Comparison of ENCODE assay signal across 8 cellular contexts in genomic region chr1:157505481-157506272, GRCh38. TPM values are rescaled to one million over a fixed set of nuclear protein-coding genes. Genes with fewer than 3 reads are reported as not detected.
DNase-seq lines count a peak whose midpoint lies in the region; ATAC-seq and TF ChIP-seq lines count a peak whose summit lies in the region.

No MANE protein-coding gene starts in this region.

- peaks cover 3% of the 10 kb centered on the region; the same call in 1 of the 2 replicates for H3K9me3 ChIP-seq in NT2/D1 (ENCODE audit: insufficient read depth, low read length)

- no peaks in the 10 kb centered on the region for H3K4me1 ChIP-seq in NT2/D1 (ENCODE audit: insufficient read depth, insufficient read length)

- H3K27me3 ChIP-seq in NT2/D1 (ENCODE audit: insufficient read depth, insufficient read length) (no peaks in the 10 kb centered on the region), kidney epithelial cell (ENCODE audit: control insufficient read depth, insufficient read depth, low read length) (peaks cover 3% of the 10 kb centered on the region)

- DNase-seq in NCI-H1092 treated with DMSO at 0.1 percent for 48 hours (lab: John Stamatoyannopoulos, UW), result peak; percentile 15
- no peak for DNase-seq in NCI-H1092 (lab: John Stamatoyannopoulos, UW)
- DNase-seq in NT2/D1 (ENCODE audit: low read depth, low spot score), result peak; percentile 79
- DNase-seq in T47D (ENCODE audit: low read depth in 1 of 2, low spot score in 1 of 2), result peak; percentile 27 to 77
- DNase-seq in kidney epithelial cell (ENCODE audit: low read depth), result no peak
- peak; percentile 38 for DNase-seq in stimulated activated CD8-positive, alpha-beta memory T cell treated with anti-CD3 and anti-CD28 coated beads, Interleukin-4, amount 100 ng/mL, for 48 hours

- H3K4me3 ChIP-seq in NT2/D1 (ENCODE audit: insufficient read length, low read depth) (no peak overlapping the region), kidney epithelial cell (ENCODE audit: low read depth, low read length) (no peak overlapping the region)

- peak; percentile 79 for TF ChIP-seq CTCF in kidney epithelial cell (IDR thresholded peaks at IDR 0.05; ENCODE audit: insufficient read depth, low read length, poor library complexity, severe bottlenecking)

- ATAC-seq in GM19438 (IDR thresholded peaks at IDR 0.05; ENCODE audit: low read depth, unreplicated experiment) (peak; percentile 85), HG03439 (IDR thresholded peaks at IDR 0.05; ENCODE audit: unreplicated experiment) (peak; percentile 89)

- no peaks in the 10 kb centered on the region for H3K36me3 ChIP-seq in NT2/D1 (ENCODE audit: insufficient read depth, insufficient read length, low read length)
- no peaks in the 10 kb centered on the region for H3K36me3 ChIP-seq in kidney epithelial cell (ENCODE audit: control insufficient read depth, insufficient read depth, low read length)

- in situ Hi-C loops in T47D (cut with HindIII; ENCODE audit: low pct_unique_long_range_greater_than_20kb, low sequenced_read_pairs), result no loop called here

- peak overlapping the region; percentile 10 for H3K9ac ChIP-seq in NT2/D1 (ENCODE audit: insufficient read length, low read depth)

RNA-seq across cellular contexts. Expression of gene FCRL5, which starts 46.6 kb away (rescaled TPM):
- not detected in 2 replicates for total RNA-seq in kidney epithelial cell

Comparison
In these comparisons a context has a peak if more than half of its experiments do, and no peak if none do; other contexts are left out.
1. DNase-seq: peak in NCI-H1092 treated with DMSO at 0.1 percent for 48 hours (single experiment), NT2/D1 (single experiment), T47D (2 of 2) and stimulated activated CD8-positive, alpha-beta memory T cell treated with anti-CD3 and anti-CD28 coated beads, Interleukin-4, amount 100 ng/mL, for 48 hours (single experiment); none in NCI-H1092 (single experiment) and kidney epithelial cell (single experiment).